Comparison of ENCODE assay signal across 17 cellular contexts in the genomic region with DNA sequence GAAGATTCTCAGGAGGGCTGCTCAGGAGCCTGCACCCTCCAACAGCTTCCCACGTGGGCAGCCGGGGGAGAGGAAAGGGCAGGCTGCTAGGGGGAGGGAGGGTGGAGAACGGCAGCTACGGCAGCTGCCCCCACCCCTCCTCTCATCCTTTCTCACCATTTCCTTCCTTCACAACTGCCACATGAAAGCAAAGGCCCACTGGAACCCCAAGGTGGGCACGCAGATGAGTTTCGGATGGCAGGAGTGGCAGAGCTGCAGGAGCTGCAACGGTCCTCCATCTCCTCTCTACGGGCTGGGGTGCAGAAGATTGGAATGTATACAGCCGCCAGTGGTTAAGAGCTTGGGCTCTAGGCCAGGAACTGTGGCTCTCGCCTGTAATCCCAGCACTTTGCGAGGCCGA.
DNase-seq lines count a peak whose midpoint lies in the region; ATAC-seq, FAIRE-seq and TF ChIP-seq lines count a peak whose summit lies in the region.
"Had no signal": no experiment of that assay in that cellular context is flagged by ENCODE, and none has a peak within 500 bp of the region (broad histone marks: within the 10 kb centered on the region; RNA-seq: fewer than 3 reads in every experiment).

No MANE protein-coding gene starts in this region.

- TF ChIP-seq POLR2A in H1 (IDR thresholded peaks at IDR 0.05; ENCODE audit: control extremely low read depth in 1 of 2, low read depth in 2 of 2, low read length in 2 of 2), result no peak
- no peak for TF ChIP-seq POLR2A in spleen (IDR thresholded peaks at IDR 0.05)

- H3K23me2 ChIP-seq in H1 (ENCODE audit: low read depth, low read length), result no peaks in the 10 kb centered on the region

- peak overlapping the region; percentile 2; the same call in 1 of the 2 replicates for H2BK5ac ChIP-seq in H1 (ENCODE audit: low read depth, low read length)

- no peak overlapping the region for H3K18ac ChIP-seq in H1 (ENCODE audit: extremely low read depth, low read length)

- no peak overlapping the region for H2BK12ac ChIP-seq in H1 (ENCODE audit: low read depth, low read length)

- no peak overlapping the region for H3K27ac ChIP-seq in CD8-positive, alpha-beta memory T cell (ENCODE audit: low read depth, low read length)
- no peak overlapping the region for H3K27ac ChIP-seq in Karpas-422 (ENCODE audit: low read length)
- H3K27ac ChIP-seq in H1 (ENCODE audit: low read depth, low read length), result no peak overlapping the region
- peak overlapping the region in 6 of 8 donors; percentile 67 to 94 (median 84) for H3K27ac ChIP-seq in spleen
- H3K27ac ChIP-seq: GM23248 had no signal

- H3K4me1 Mint-ChIP-seq in CD8-positive, alpha-beta memory T cell, result peaks cover 64 to 74% (median 67%) of the 10 kb centered on the region in 3 donors

- no peak overlapping the region; the same call in 1 of the 2 replicates for H4K8ac ChIP-seq in H1 (ENCODE audit: extremely low read depth, insufficient read depth, low read length)

- H3K9me3 ChIP-seq in CD8-positive, alpha-beta memory T cell (ENCODE audit: low read length), result no peaks in the 10 kb centered on the region
- H3K9me3 ChIP-seq in Karpas-422 (ENCODE audit: low read length) (no peaks in the 10 kb centered on the region), H1 (ENCODE audit: insufficient read depth in 2 of 2, low read depth in 1 of 2, low read length in 1 of 2) (no peaks in the 10 kb centered on the region), spleen (no peaks in the 10 kb centered on the region)
- H3K9me3 ChIP-seq: breast epithelium, gastrocnemius medialis, mucosa of descending colon had no signal

- no peak overlapping the region for H3K23ac ChIP-seq in H1 (ENCODE audit: insufficient read length)

- H3K27me3 ChIP-seq in CD8-positive, alpha-beta memory T cell (ENCODE audit: insufficient read depth, low read length, poor library complexity, severe bottlenecking), result no peaks in the 10 kb centered on the region
- H3K27me3 ChIP-seq in Karpas-422 (ENCODE audit: low read length), result no peaks in the 10 kb centered on the region
- no peaks in the 10 kb centered on the region for H3K27me3 ChIP-seq in H1 (replicated peaks in 1 of 4; ENCODE audit: control insufficient read depth in 3 of 4, extremely low read depth in 1 of 4, insufficient read depth in 3 of 4, low read length in 3 of 4)
- no peaks in the 10 kb centered on the region for H3K27me3 ChIP-seq in spleen (replicated peaks in 1 of 7)
- H3K27me3 ChIP-seq: breast epithelium, gastrocnemius medialis had no signal

- intact Hi-C loops in spleen (cut with DNase I; ENCODE audit: low total_unique reads), result no loop called here

- H4K91ac ChIP-seq in H1 (replicated peaks; ENCODE audit: insufficient read length, low read length), result peak overlapping the region; percentile 34

- CTCF ChIA-PET in CD8-positive, alpha-beta memory T cell (lab: Charles Lee), result no interaction called here
- CTCF ChIA-PET in H1 (lab: Charles Lee; ENCODE audit: partially characterized antibody), result interaction anchor here (0.6 to 1.2 kb wide), 3 partner anchors 106 to 828 kb away, joined by 3 to 4 read pairs (median 3); no protein-coding TSS in a partner anchor

- TF ChIP-seq EP300 in H1 (IDR thresholded peaks at IDR 0.05; ENCODE audit: borderline replicate concordance in 1 of 2, low read depth in 2 of 2, low read length in 2 of 2), result no peak

- H3K9me2 ChIP-seq in Karpas-422 (replicated peaks; ENCODE audit: insufficient read depth, low read length), result no peaks in the 10 kb centered on the region

- peaks cover 71% of the 10 kb centered on the region for H3K4me1 ChIP-seq in CD8-positive, alpha-beta memory T cell (ENCODE audit: insufficient read depth, low read length)
- H3K4me1 ChIP-seq in Karpas-422 (ENCODE audit: low read length) (peaks cover 57% of the 10 kb centered on the region), H1 (replicated peaks in 1 of 4; ENCODE audit: control insufficient read depth in 3 of 4, insufficient read depth in 4 of 4, low read length in 3 of 4) (peaks cover 2 to 26% (median 16%) of the 10 kb centered on the region in 4 experiments), spleen (peaks cover 41 to 86% (median 69%) of the 10 kb centered on the region in 6 donors)

- 0 out of 2 replicates have a peak overlapping the region, but pooled peaks have one; percentile 34 for H2BK20ac ChIP-seq in H1 (ENCODE audit: low read length)

- no peak overlapping the region for H3K4ac ChIP-seq in H1 (replicated peaks; ENCODE audit: insufficient read length, low read depth, low read length)

- no peak overlapping the region for H4K5ac ChIP-seq in H1 (ENCODE audit: insufficient read length, low read depth, low read length)

- H3K4me2 ChIP-seq in Karpas-422 (ENCODE audit: low read depth, low read length, poor library complexity, severe bottlenecking) (no peak overlapping the region), H1 (ENCODE audit: insufficient read depth in 1 of 2, low read depth in 2 of 2, low read length in 2 of 2) (no peak overlapping the region)

- FAIRE-seq in H1 (lab: Jason Lieb, UNC), result no peak

- POLR2A ChIA-PET in CD8-positive, alpha-beta memory T cell (lab: Charles Lee), result interaction anchor here (0.7 kb wide), 1 partner anchor 78 kb away, joined by 3 read pairs; the partner anchor contains the start of gene GAS7
- POLR2A ChIA-PET in H1 (lab: Charles Lee; ENCODE audit: partially characterized antibody), result interaction anchor here (0.7 to 1.2 kb wide), 2 partner anchors 57 to 420 kb away, joined by 3 read pairs; no protein-coding TSS in a partner anchor

- H3K9ac ChIP-seq in Karpas-422 (ENCODE audit: low read length) (no peak overlapping the region), H1 (replicated peaks in 1 of 4; ENCODE audit: extremely low read depth in 1 of 4, low read depth in 3 of 4, low read length in 3 of 4) (no peak overlapping the region)
- H3K9ac ChIP-seq: GM23248 had no signal

- H2AFZ ChIP-seq in Karpas-422 (ENCODE audit: low read length) (no peak overlapping the region), H1 (ENCODE audit: low read length) (no peak overlapping the region)
- H2AFZ ChIP-seq: GM23248 had no signal

- no peak overlapping the region for H3K4me3 ChIP-seq in CD8-positive, alpha-beta memory T cell (ENCODE audit: low read length)
- no peak overlapping the region for H3K4me3 ChIP-seq in Karpas-422 (ENCODE audit: low read length)
- H3K4me3 ChIP-seq in H1 (ENCODE audit: extremely low read depth in 1 of 4, insufficient read depth in 2 of 4, low read depth in 3 of 4, low read length in 4 of 4), result no peak overlapping the region
- H3K4me3 ChIP-seq in spleen, result peak overlapping the region in 1 of 8 donors; percentile 44
- H3K4me3 ChIP-seq: breast epithelium, gastrocnemius medialis, GM23248, mucosa of descending colon had no signal

- H2BK15ac ChIP-seq in H1 (ENCODE audit: low read length), result no peak overlapping the region

- H3K36me3 ChIP-seq in CD8-positive, alpha-beta memory T cell (ENCODE audit: insufficient read depth, low read length), result no peaks in the 10 kb centered on the region
- H3K36me3 ChIP-seq in Karpas-422 (ENCODE audit: insufficient read depth, low read length) (no peaks in the 10 kb centered on the region), H1 (ENCODE audit: control insufficient read depth in 2 of 4, insufficient read depth in 4 of 4, low read length in 3 of 4) (no peaks in the 10 kb centered on the region), spleen (no peaks in the 10 kb centered on the region)
- H3K36me3 ChIP-seq: breast epithelium, gastrocnemius medialis had no signal

- DNase-seq in CD8-positive, alpha-beta memory T cell, result peak in 3 of 5 donors; percentile 13 to 48 (median 28)
- peak; percentile 21 for DNase-seq in Karpas-422
- no peak for DNase-seq in H1 (ENCODE audit: low read depth in 1 of 2, low spot score in 2 of 2)
- no peak for DNase-seq in spleen
- no peak for DNase-seq in NCI-H510A treated with DMSO at 0.1 percent for 48 hours (lab: John Stamatoyannopoulos, UW)
- no peak for DNase-seq in stimulated activated CD4-positive, alpha-beta T cell treated with anti-CD3 and anti-CD28 coated beads, Interleukin-2, amount 100 ng/mL, for 48 hours
- DNase-seq: activated CD4-positive, CD25-positive, alpha-beta regulatory T cell treated with anti-CD3 and anti-CD28 coated beads, Interleukin-2, amount 50 U/mL, for 72 hours; gastrocnemius medialis; GM23248; KG1; mucosa of descending colon; NCI-H187 treated with DMSO at 0.1 percent for 48 hours; NCI-H526 treated with DMSO at 0.1 percent for 48 hours; stimulated activated CD4-positive, alpha-beta T cell treated with anti-CD3 and anti-CD28 coated beads, Interleukin-1b, Interleukin-23, amount 100 ng/mL, for 48 hours had no signal

- no peaks in the 10 kb centered on the region for H4K20me1 ChIP-seq in Karpas-422 (ENCODE audit: insufficient read depth, low read depth, low read length)
- no peaks in the 10 kb centered on the region for H4K20me1 ChIP-seq in H1 (replicated peaks in 1 of 2; ENCODE audit: control insufficient read depth in 1 of 2, insufficient read depth in 2 of 2, low read length in 2 of 2)

- H3K4me3 Mint-ChIP-seq in CD8-positive, alpha-beta memory T cell, result peak overlapping the region; percentile 2 to 81 (median 72)

- no peak overlapping the region for H2BK120ac ChIP-seq in H1 (replicated peaks; ENCODE audit: low read depth, low read length)

- peaks cover 0 to 4% (median 0%) of the 10 kb centered on the region in 3 donors for H3K36me3 Mint-ChIP-seq in CD8-positive, alpha-beta memory T cell

- TF ChIP-seq CTCF in H1 (IDR thresholded peaks at IDR 0.05; ENCODE audit: control extremely low read depth in 1 of 3, insufficient read depth in 1 of 3, low read depth in 1 of 3, low read length in 3 of 3), result no peak
- TF ChIP-seq CTCF in spleen (IDR thresholded peaks at IDR 0.05 in 8 of 11, conservative IDR thresholded peaks at IDR 0.05 in 3 of 11), result no peak

- no peak overlapping the region for H3K14ac ChIP-seq in H1 (ENCODE audit: insufficient read length)

- no peak for TF ChIP-seq RAD21 in H1 (IDR thresholded peaks at IDR 0.05 in 1 of 2, conservative IDR thresholded peaks at IDR 0.05 in 1 of 2; ENCODE audit: low read depth in 2 of 2, low read length in 2 of 2)

- no peaks in the 10 kb centered on the region for H3K9me3 Mint-ChIP-seq in CD8-positive, alpha-beta memory T cell

- no peaks in the 10 kb centered on the region for H3K79me1 ChIP-seq in H1 (ENCODE audit: low read depth, low read length)

- peak overlapping the region; percentile 59 to 98 (median 94) for H3K27ac Mint-ChIP-seq in CD8-positive, alpha-beta memory T cell

- H3K27me3 Mint-ChIP-seq in CD8-positive, alpha-beta memory T cell, result peaks cover 0 to 3% of the 10 kb centered on the region in 2 donors

- no peak for ATAC-seq in GM18858 (IDR thresholded peaks at IDR 0.05; ENCODE audit: unreplicated experiment)
- ATAC-seq: gastrocnemius medialis, mucosa of descending colon, Panc1 had no signal

- H3K56ac ChIP-seq in H1 (replicated peaks; ENCODE audit: insufficient read length, low read depth, low read length), result no peak overlapping the region

- 92% methylated on average over 8 of the region's 12 CpGs; no CpG with 5 or more reads in 1 of the 2 experiments for WGBS in H1 (ENCODE audit: extremely low coverage in 1 of 2, insufficient coverage in 1 of 2, insufficient read length in 1 of 2, insufficient replicate concordance in 2 of 2, low coverage in 1 of 2, low lambda C conversion rate in 2 of 2, missing lambda C conversion rate in 1 of 2), 2 experiments
- 11 to 22% (median 15%) methylated on average over 9 to 12 of the region's 12 CpGs for WGBS in spleen, 5 donors

- H3K79me2 ChIP-seq in Karpas-422 (ENCODE audit: low read length), result no peaks in the 10 kb centered on the region
- H3K79me2 ChIP-seq in H1 (ENCODE audit: control insufficient read depth in 1 of 2, insufficient read depth in 2 of 2, low read length in 2 of 2), result no peaks in the 10 kb centered on the region

- H2AK5ac ChIP-seq in H1 (ENCODE audit: low read depth, low read length), result peak overlapping the region; percentile 10; the same call in 1 of the 2 replicates

Comparison
In these comparisons a context has a peak if more than half of its experiments do, and no peak if none do; other contexts are left out.
1. DNase-seq: peak in CD8-positive, alpha-beta memory T cell (3 of 5) and Karpas-422 (single experiment); none in H1 (0 of 2), spleen (single experiment), NCI-H510A treated with DMSO at 0.1 percent for 48 hours (single experiment) and stimulated activated CD4-positive, alpha-beta T cell treated with anti-CD3 and anti-CD28 coated beads, Interleukin-2, amount 100 ng/mL, for 48 hours (0 of 2).
2. H3K27ac ChIP-seq: peak in spleen (6 of 8); none in CD8-positive, alpha-beta memory T cell (single experiment), Karpas-422 (single experiment) and H1 (single experiment).